Comparison of ENCODE assay signal across 1 cellular context in genomic region chr17:44916059-44916780, GRCh38.
TF ChIP-seq lines count a peak whose summit lies in the region.

No MANE protein-coding gene starts in this region.

TF ChIP-seq in HepG2, 621 proteins besides CTCF, POLR2A, EP300 and RAD21 (continued from another document and continues in another):
- TF ChIP-seq NFKBIZ (CRISPR knock-in tag; IDR thresholded peaks at IDR 0.05) (no peak), RFX3 (CRISPR knock-in tag; IDR thresholded peaks at IDR 0.05) (no peak), ZNF160 (CRISPR knock-in tag; IDR thresholded peaks at IDR 0.05) (no peak), ZNF703 (CRISPR knock-in tag; IDR thresholded peaks at IDR 0.05; ENCODE audit: borderline replicate concordance) (no peak), MED8 (CRISPR knock-in tag; IDR thresholded peaks at IDR 0.05; ENCODE audit: insufficient replicate concordance) (no peak), MLX (CRISPR knock-in tag; IDR thresholded peaks at IDR 0.05) (no peak), FOXP4 (CRISPR knock-in tag; IDR thresholded peaks at IDR 0.05) (no peak), ZNF781 (CRISPR knock-in tag; IDR thresholded peaks at IDR 0.05; ENCODE audit: borderline replicate concordance, not compliant biosample characterization) (no peak), ZSCAN20 (CRISPR knock-in tag; IDR thresholded peaks at IDR 0.05; ENCODE audit: borderline replicate concordance) (no peak), THAP9 (CRISPR knock-in tag; IDR thresholded peaks at IDR 0.05; ENCODE audit: borderline replicate concordance) (no peak), ZBTB4 (CRISPR knock-in tag; IDR thresholded peaks at IDR 0.05; ENCODE audit: borderline replicate concordance) (no peak), TFAP4 (IDR thresholded peaks at IDR 0.05; ENCODE audit: borderline replicate concordance, low read depth) (0 out of 2 replicates have a peak, but pooled peaks have one; percentile 17), XRCC5 (optimal IDR thresholded peaks at IDR 0.05; ENCODE audit: low read length) (no peak), BCL6 (CRISPR knock-in tag; IDR thresholded peaks at IDR 0.05) (no peak), KDM6A (CRISPR knock-in tag; IDR thresholded peaks at IDR 0.05; ENCODE audit: low read depth) (no peak), TRIM24 (CRISPR knock-in tag; IDR thresholded peaks at IDR 0.05) (no peak), AHR (CRISPR knock-in tag; IDR thresholded peaks at IDR 0.05) (no peak), SIX4 (CRISPR knock-in tag; IDR thresholded peaks at IDR 0.05) (no peak), DR1 (CRISPR knock-in tag; IDR thresholded peaks at IDR 0.05) (peak; percentile 37; the same call in 1 of the 2 replicates), ZNF883 (CRISPR knock-in tag; IDR thresholded peaks at IDR 0.05; ENCODE audit: not compliant biosample characterization) (no peak), ZNF770 (CRISPR knock-in tag; IDR thresholded peaks at IDR 0.05) (peak; percentile 74), GPN1 (CRISPR knock-in tag; IDR thresholded peaks at IDR 0.05; ENCODE audit: borderline replicate concordance) (no peak), ZNF383 (CRISPR knock-in tag; IDR thresholded peaks at IDR 0.05; ENCODE audit: borderline replicate concordance) (no peak), ZIK1 (CRISPR knock-in tag; IDR thresholded peaks at IDR 0.05; ENCODE audit: borderline replicate concordance, low read depth) (no peak), HOXD1 (CRISPR knock-in tag; IDR thresholded peaks at IDR 0.05) (no peak), PRDM10 (CRISPR knock-in tag; IDR thresholded peaks at IDR 0.05; ENCODE audit: low read depth) (no peak), ZFP41 (CRISPR knock-in tag; IDR thresholded peaks at IDR 0.05; ENCODE audit: borderline replicate concordance) (no peak), FUBP1 (CRISPR knock-in tag; IDR thresholded peaks at IDR 0.05; ENCODE audit: borderline replicate concordance) (no peak), ZNF260 (CRISPR knock-in tag; IDR thresholded peaks at IDR 0.05; ENCODE audit: borderline replicate concordance, low read depth) (no peak), SMARCE1 (IDR thresholded peaks at IDR 0.05; ENCODE audit: borderline replicate concordance) (no peak), ZNF619 (CRISPR knock-in tag; IDR thresholded peaks at IDR 0.05) (no peak), ZBTB34 (CRISPR knock-in tag; IDR thresholded peaks at IDR 0.05) (no peak), HNF1B (CRISPR knock-in tag; IDR thresholded peaks at IDR 0.05) (0 out of 2 replicates have a peak, but pooled peaks have one; percentile 29), ZNF317 (CRISPR knock-in tag; IDR thresholded peaks at IDR 0.05) (no peak), MAFF (IDR thresholded peaks at IDR 0.05; ENCODE audit: low read depth, low read length) (no peak), FOXA1 (IDR thresholded peaks at IDR 0.05) (no peak), FOXA1 (CRISPR knock-in tag; IDR thresholded peaks at IDR 0.05) (no peak), HNF4G (IDR thresholded peaks at IDR 0.05; ENCODE audit: borderline replicate concordance, low read depth, low read length) (0 out of 2 replicates have a peak, but pooled peaks have one; percentile 5), HNF4G (CRISPR knock-in tag; IDR thresholded peaks at IDR 0.05; ENCODE audit: borderline replicate concordance, low read depth) (no peak), ZNF7 (CRISPR knock-in tag; IDR thresholded peaks at IDR 0.05) (no peak), HMGA1 (CRISPR knock-in tag; conservative IDR thresholded peaks at IDR 0.05) (no peak), ZNF230 (CRISPR knock-in tag; IDR thresholded peaks at IDR 0.05) (no peak), ZKSCAN1 (IDR thresholded peaks at IDR 0.05; ENCODE audit: low read length) (no peak)
